In the genomic region with DNA sequence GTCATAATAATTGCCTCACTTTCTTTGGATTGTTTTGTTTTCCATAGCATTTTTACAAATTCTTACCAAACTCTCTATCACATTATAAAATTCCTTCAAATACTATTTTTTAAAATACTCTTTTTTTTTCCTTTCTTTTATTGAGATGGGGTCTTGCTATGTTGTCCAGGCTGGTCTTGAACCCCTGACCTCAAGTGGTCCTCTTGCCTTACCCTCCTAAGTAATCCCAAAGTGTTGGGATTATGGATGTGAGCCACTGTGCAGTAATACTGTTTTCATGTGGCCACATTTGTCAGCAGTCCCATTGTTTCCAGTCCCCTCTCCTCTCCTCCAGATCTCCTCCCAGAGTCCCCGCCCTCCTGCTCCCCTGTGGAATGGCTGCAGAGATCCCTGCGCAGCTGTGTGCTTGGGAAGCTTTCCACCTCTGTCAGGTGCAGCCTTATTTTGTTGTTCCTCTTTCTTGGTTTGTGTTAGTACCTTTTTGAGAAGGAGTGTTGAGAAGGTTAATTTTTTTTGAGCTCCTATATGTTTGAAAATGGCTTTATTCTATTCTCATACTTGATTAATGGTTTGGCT, we compare ENCODE assay signal across 22 cellular contexts.
DNase-seq lines count a peak whose midpoint lies in the region; ATAC-seq lines count a peak whose summit lies in the region.
"Had no signal": no experiment of that assay in that cellular context is flagged by ENCODE, and none has a peak within 500 bp of the region (broad histone marks: within the 10 kb centered on the region; RNA-seq: fewer than 3 reads in every experiment).

No MANE protein-coding gene starts in this region.

- H3K27me3 ChIP-seq in H7 (ENCODE audit: control insufficient read depth, insufficient read depth, low read length) = no peaks in the 10 kb centered on the region
- H3K27me3 ChIP-seq: BLaER1, SJCRH30 had no signal

- no peak overlapping the region for H3K4me3 ChIP-seq in H7 (ENCODE audit: insufficient read depth, low read depth, low read length)
- H3K4me3 ChIP-seq: BLaER1, SJCRH30 had no signal

- intact Hi-C loops in posterior vena cava (cut with DNase I) = loop anchor here in 1 of 2 donors (2.0 kb wide), 1 partner anchor 21 kb away; no protein-coding TSS in a partner anchor

- no peak for ATAC-seq in stimulated activated naive CD8-positive, alpha-beta T cell treated with anti-CD3 and anti-CD28 coated beads, Interleukin-15, Interleukin-2, amounts not matched to agents 100 U/mL and 50 U/mL, for 24 hours
- ATAC-seq: Right ventricle myocardium inferior, SK-N-SH treated with all-trans-retinoic acid at 6 μM for 48 hours, T-helper 17 cell had no signal

- no peaks in the 10 kb centered on the region for H3K36me3 ChIP-seq in H7 (replicated peaks; ENCODE audit: control insufficient read depth, insufficient read depth, low read length)
- H3K36me3 ChIP-seq: SJCRH30 had no signal

- DNase-seq in NCI-H748 (lab: John Stamatoyannopoulos, UW; ENCODE audit: unreplicated experiment) (peak; percentile 17), NCI-H748 treated with DMSO at 0.1 percent for 48 hours (lab: John Stamatoyannopoulos, UW) (no peak), H7 (peak; percentile 25), NCI-H69 (lab: John Stamatoyannopoulos, UW) (peak; percentile 70), posterior vena cava (ENCODE audit: low spot score) (peak; percentile 32)
- DNase-seq in stimulated activated naive CD8-positive, alpha-beta T cell treated with anti-CD3 and anti-CD28 coated beads, Interleukin-15, Interleukin-2, amounts not matched to agents 100 U/mL and 50 U/mL, for 24 hours = no peak
- no peak for DNase-seq in activated CD4-positive, alpha-beta T cell treated with anti-CD3 and anti-CD28 coated beads, Interleukin-2, amount 50 U/mL, for 48 hours
- DNase-seq: CD4-positive, CD25-positive, alpha-beta regulatory T cell; IMR-90; MM.1S; NCI-H1048; NCI-H187; NCI-H2107; NCI-H226; NCI-H510A; NCI-H774; OCI-M1; SJCRH30; T-helper 17 cell had no signal

Comparison
In these comparisons a context has a peak if more than half of its experiments do, and no peak if none do; other contexts are left out.
1. DNase-seq: peak in NCI-H748 (single experiment), H7 (single experiment), NCI-H69 (single experiment) and posterior vena cava (single experiment); none in NCI-H748 treated with DMSO at 0.1 percent for 48 hours (single experiment), stimulated activated naive CD8-positive, alpha-beta T cell treated with anti-CD3 and anti-CD28 coated beads, Interleukin-15, Interleukin-2, amounts not matched to agents 100 U/mL and 50 U/mL, for 24 hours (single experiment) and activated CD4-positive, alpha-beta T cell treated with anti-CD3 and anti-CD28 coated beads, Interleukin-2, amount 50 U/mL, for 48 hours (0 of 2).